Comparison of ENCODE assay signal across 8 cellular contexts in the genomic region with DNA sequence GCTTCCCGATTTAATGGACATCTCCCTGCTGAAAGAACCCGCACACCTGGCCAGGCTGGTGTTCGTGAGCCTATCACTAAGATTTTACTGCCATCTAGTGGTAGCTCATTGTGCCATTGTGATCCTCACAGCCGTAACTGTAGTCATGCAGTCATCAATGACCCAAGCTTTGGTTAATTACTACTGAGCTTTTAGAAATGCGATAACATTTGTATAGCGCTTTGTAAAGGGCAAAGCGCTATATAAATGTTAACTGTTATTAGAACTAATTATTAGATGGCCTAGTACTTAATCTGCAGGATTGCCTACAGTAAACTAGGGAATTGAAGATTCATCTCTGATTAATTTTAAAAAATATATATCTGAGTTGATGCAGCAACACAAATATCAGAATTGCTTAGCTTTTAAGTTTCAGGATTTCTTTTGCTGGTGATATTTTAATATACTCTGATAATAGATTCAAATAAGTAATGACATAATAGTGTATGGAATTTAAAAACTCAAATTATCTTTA.
A peak's percentile ranks its signal among the peaks of the same experiment; 100 is the strongest.
DNase-seq lines count a peak whose midpoint lies in the region; ATAC-seq and TF ChIP-seq lines count a peak whose summit lies in the region.

No MANE protein-coding gene starts in this region.

- in situ Hi-C loops in astrocyte of the spinal cord (cut with HindIII; ENCODE audit: low sequenced_read_pairs), result no loop called here

- peak; percentile 90 for DNase-seq in NCI-H146 (lab: John Stamatoyannopoulos, UW)
- peak; percentile 45 for DNase-seq in T-helper 2 cell treated with Interferon-gamma antibody and Interleukin-4, amounts not matched to agents 5 μg/mL and 100 μg/mL, for 36 hours (ENCODE audit: low spot score)
- DNase-seq in astrocyte of the spinal cord (ENCODE audit: low read depth, low spot score), result peak; percentile 73
- peak; percentile 78 for DNase-seq in iPS-NIHi11 (ENCODE audit: low spot score)
- peak; percentile 47 for DNase-seq in stimulated activated CD4-positive, alpha-beta T cell treated with anti-CD3 and anti-CD28 coated beads, Interleukin-15, amount 100 ng/mL, for 24 hours

- no peaks in the 10 kb centered on the region for H3K9me3 Mint-ChIP-seq in T-helper 2 cell treated with Interferon-gamma antibody and Interleukin-4, amounts not matched to agents 5 μg/mL and 100 μg/mL, for 36 hours

- no peak overlapping the region for H3K4me3 Mint-ChIP-seq in T-helper 2 cell treated with Interferon-gamma antibody and Interleukin-4, amounts not matched to agents 5 μg/mL and 100 μg/mL, for 36 hours

- H3K36me3 Mint-ChIP-seq in T-helper 2 cell treated with Interferon-gamma antibody and Interleukin-4, amounts not matched to agents 5 μg/mL and 100 μg/mL, for 36 hours (ENCODE audit: low read depth), result peaks cover 10% of the 10 kb centered on the region

- TF ChIP-seq CTCF in 22Rv1 (IDR thresholded peaks at IDR 0.05), result peak; percentile 81
- TF ChIP-seq CTCF in astrocyte of the spinal cord (IDR thresholded peaks at IDR 0.05; ENCODE audit: low read depth, low read length), result peak; percentile 77

- H3K4me3 ChIP-seq in astrocyte of the spinal cord (ENCODE audit: low read depth, low read length), result no peak overlapping the region

- H3K4me1 Mint-ChIP-seq in T-helper 2 cell treated with Interferon-gamma antibody and Interleukin-4, amounts not matched to agents 5 μg/mL and 100 μg/mL, for 36 hours (ENCODE audit: low read depth), result peaks cover 3% of the 10 kb centered on the region

- ATAC-seq in GM18508 (IDR thresholded peaks at IDR 0.05; ENCODE audit: insufficient read depth, unreplicated experiment) (peak; percentile 90), HG02943 (IDR thresholded peaks at IDR 0.05; ENCODE audit: low read depth, unreplicated experiment) (peak; percentile 87)

- no peaks in the 10 kb centered on the region for H3K27me3 Mint-ChIP-seq in T-helper 2 cell treated with Interferon-gamma antibody and Interleukin-4, amounts not matched to agents 5 μg/mL and 100 μg/mL, for 36 hours (ENCODE audit: low read depth)

- H3K27ac ChIP-seq in 22Rv1, result no peak overlapping the region

- H3K27ac Mint-ChIP-seq in T-helper 2 cell treated with Interferon-gamma antibody and Interleukin-4, amounts not matched to agents 5 μg/mL and 100 μg/mL, for 36 hours, result no peak overlapping the region
